Comparison of ENCODE assay signal across 8 cellular contexts in genomic region chr16:4316103-4316731, GRCh38. TPM values are rescaled to one million over a fixed set of nuclear protein-coding genes. Genes with fewer than 3 reads are reported as not detected.
DNase-seq lines count a peak whose midpoint lies in the region; FAIRE-seq and TF ChIP-seq lines count a peak whose summit lies in the region.

No MANE protein-coding gene starts in this region.

- H3K27me3 ChIP-seq in esophagus (ENCODE audit: control insufficient read depth in 1 of 2, insufficient read depth in 2 of 2, low read length in 2 of 2) (peaks cover 0 to 2% of the 10 kb centered on the region in 2 donors), prostate gland (replicated peaks; ENCODE audit: insufficient read depth) (no peaks in the 10 kb centered on the region)

- no peak for TF ChIP-seq CTCF in prostate gland (IDR thresholded peaks at IDR 0.05)

- H3K9me3 ChIP-seq in esophagus (ENCODE audit: control insufficient read depth in 2 of 2, insufficient read depth in 1 of 2, low read depth in 1 of 2, low read length in 1 of 2) (no peaks in the 10 kb centered on the region), prostate gland (no peaks in the 10 kb centered on the region)

- H3K36me3 ChIP-seq in esophagus (ENCODE audit: control insufficient read depth in 2 of 2, insufficient read depth in 2 of 2, low read length in 1 of 2) = no peaks in the 10 kb centered on the region
- no peaks in the 10 kb centered on the region for H3K36me3 ChIP-seq in prostate gland

- H3K4me1 ChIP-seq in esophagus (ENCODE audit: control insufficient read depth in 2 of 2, insufficient read depth in 2 of 2, low read length in 1 of 2) (peaks cover 15 to 27% of the 10 kb centered on the region in 2 donors), prostate gland (replicated peaks) (peaks cover 7% of the 10 kb centered on the region)

- no peak for TF ChIP-seq POLR2A in prostate gland (IDR thresholded peaks at IDR 0.05)
- no peak for TF ChIP-seq POLR2A in GM12891 (IDR thresholded peaks at IDR 0.05; ENCODE audit: low read depth, low read length)

- 0 to 1% methylated on average over 31 to 84 of the region's 85 CpGs for WGBS in esophagus, 2 donors
- 2% methylated on average over 33 of the region's 85 CpGs for WGBS in prostate gland

- FAIRE-seq in GM12891 (lab: Jason Lieb, UNC) = no peak
- no peak for FAIRE-seq in GM19239 (lab: Jason Lieb, UNC)

- peak; percentile 54 for DNase-seq in ELR (ENCODE audit: low read depth)
- peak; percentile 68 for DNase-seq in NCI-H69 (lab: John Stamatoyannopoulos, UW)
- no peak for DNase-seq in prostate gland (ENCODE audit: low spot score)
- no peak for DNase-seq in HUDEP-2 (lab: John Stamatoyannopoulos, UW; ENCODE audit: unreplicated experiment in 76 of 76)
- no peak for DNase-seq in GM12891 (ENCODE audit: insufficient read length, low spot score)
- DNase-seq in GM19239 (ENCODE audit: insufficient read length, low spot score) = no peak
- DNase-seq in NCI-H187 treated with DMSO at 0.1 percent for 48 hours (lab: John Stamatoyannopoulos, UW) = no peak

- H3K4me3 ChIP-seq in esophagus (ENCODE audit: low read depth in 1 of 2, low read length in 2 of 2) (peak overlapping the region; percentile 42 to 56), prostate gland (peak overlapping the region; percentile 53 to 63)

- H3K27ac ChIP-seq in esophagus (ENCODE audit: low read depth in 2 of 2, low read length in 1 of 2) = peak overlapping the region; percentile 62 to 81
- H3K27ac ChIP-seq in prostate gland = peak overlapping the region; percentile 81 to 86

- intact Hi-C loops in prostate gland (cut with DNase I) = loop anchor here (5.0 kb wide), 1 partner anchor 44 kb away; the partner anchor contains the start of gene TFAP4

TF ChIP-seq in GM12891, 5 proteins besides CTCF, POLR2A, EP300 and RAD21:
- TF ChIP-seq POU2F2 (IDR thresholded peaks at IDR 0.05; ENCODE audit: low read depth, low read length) = no peak
- no peak for TF ChIP-seq POLR2AphosphoS5 (IDR thresholded peaks at IDR 0.05; ENCODE audit: low read depth, low read length)
- TF ChIP-seq TAF1 (IDR thresholded peaks at IDR 0.05; ENCODE audit: low read depth, low read length) = no peak
- no peak for TF ChIP-seq PAX5 (IDR thresholded peaks at IDR 0.05; ENCODE audit: insufficient read depth, low read length, severe bottlenecking)
- TF ChIP-seq SPI1 (IDR thresholded peaks at IDR 0.05; ENCODE audit: low read depth, low read length) = no peak

RNA-seq across cellular contexts. Expression of gene GLIS2, which starts 0.3 kb away (rescaled TPM):
- 1 to 10 TPM; 1.2 to 1.6 TPM for polyA plus RNA-seq in esophagus
- total RNA-seq in prostate gland = 10 to 100 TPM in 1 of 2 donors, 1 to 10 TPM in 1; 3.8 to 10.5 TPM
- 0.31 TPM for polyA plus RNA-seq in GM12891 (2012; ENCODE audit: low read depth, missing spikeins)

RNA-seq across cellular contexts. Expression of gene PAM16, which starts 34.9 kb away (rescaled TPM):
- polyA plus RNA-seq in esophagus = 10 to 100 TPM; 48.2 to 86.1 TPM
- 100 to 1,000 TPM in 1 of 2 donors, 10 to 100 TPM in 1; 28.6 to 100 TPM for total RNA-seq in prostate gland
- 42.2 TPM for polyA plus RNA-seq in GM12891 (2012; ENCODE audit: low read depth, missing spikeins)

RNA-seq across cellular contexts. Expression of gene TFAP4, which starts 43.4 kb away (rescaled TPM):
- 1 to 10 TPM; 6.2 to 7.8 TPM for polyA plus RNA-seq in esophagus
- 10 to 100 TPM in 1 of 2 donors, 1 to 10 TPM in 1; 9.0 to 12.8 TPM for total RNA-seq in prostate gland
- polyA plus RNA-seq in GM12891 (2012; ENCODE audit: low read depth, missing spikeins) = 5.7 TPM

RNA-seq across cellular contexts. Expression of gene VASN, which starts 55.4 kb away (rescaled TPM):
- 10 to 100 TPM; 25.5 to 32.7 TPM for polyA plus RNA-seq in esophagus
- total RNA-seq in prostate gland = 10 to 100 TPM; 13.1 to 97.4 TPM
- polyA plus RNA-seq in GM12891 (2012; ENCODE audit: low read depth, missing spikeins) = 0.15 TPM

Comparison
In these comparisons a context has a peak if more than half of its experiments do, and no peak if none do; other contexts are left out.
1. DNase-seq: peak in ELR (single experiment) and NCI-H69 (single experiment); none in prostate gland (single experiment), HUDEP-2 (0 of 76), GM12891 (single experiment), GM19239 (single experiment) and NCI-H187 treated with DMSO at 0.1 percent for 48 hours (single experiment).